Comparison of ENCODE assay signal across 9 cellular contexts in the genomic region with DNA sequence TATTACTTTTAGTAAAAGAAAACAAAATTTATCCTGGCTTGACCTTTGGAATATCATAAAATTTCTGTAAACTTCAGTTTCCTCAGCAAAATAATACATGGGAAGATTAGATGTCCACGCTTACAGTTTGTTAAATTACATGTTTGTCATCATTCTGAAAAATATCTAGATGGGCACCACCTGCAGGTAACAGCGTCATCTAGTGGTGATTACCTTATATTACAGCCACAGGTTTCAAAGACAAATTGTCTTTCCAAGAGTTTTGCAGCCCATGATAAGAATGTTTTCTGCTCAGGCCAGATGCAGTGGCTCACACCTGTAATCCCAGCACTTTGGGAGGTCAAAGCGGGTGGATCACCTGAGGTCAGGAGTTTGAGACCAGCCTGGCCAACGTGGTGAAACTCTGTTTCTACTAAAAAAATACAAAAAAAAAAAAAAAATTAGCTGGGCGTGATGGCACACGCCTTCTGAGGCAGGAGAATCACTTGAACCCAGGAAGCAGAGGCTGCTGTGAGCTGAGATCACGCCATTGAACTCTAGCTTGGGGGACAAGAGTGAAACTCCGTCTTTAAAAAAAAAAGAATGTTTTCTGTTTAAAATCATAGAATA.
A peak's percentile ranks its signal among the peaks of the same experiment; 100 is the strongest.
DNase-seq lines count a peak whose midpoint lies in the region; ATAC-seq and TF ChIP-seq lines count a peak whose summit lies in the region.
"Had no signal": no experiment of that assay in that cellular context is flagged by ENCODE, and none has a peak within 500 bp of the region (broad histone marks: within the 10 kb centered on the region; RNA-seq: fewer than 3 reads in every experiment).

No MANE protein-coding gene starts in this region.

- no peak overlapping the region for H3K27ac ChIP-seq in CD4-positive, alpha-beta T cell (ENCODE audit: low read depth, low read length)

- POLR2A ChIA-PET in CD4-positive, alpha-beta T cell (lab: Charles Lee) = no interaction called here

- H3K9me3 Mint-ChIP-seq in brain = no peaks in the 10 kb centered on the region
- no peaks in the 10 kb centered on the region for H3K9me3 Mint-ChIP-seq in CD4-positive, alpha-beta T cell

- intact Hi-C loops in mucosa of descending colon (cut with DNase I, micrococcal nuclease) = no loop called here
- intact Hi-C loops in CD4-positive, alpha-beta T cell (cut with DNase I, micrococcal nuclease) = no loop called here

- no peaks in the 10 kb centered on the region for H3K4me1 ChIP-seq in mucosa of descending colon (ENCODE audit: low read depth)

- no peaks in the 10 kb centered on the region for H3K36me3 Mint-ChIP-seq in brain
- H3K36me3 Mint-ChIP-seq in CD4-positive, alpha-beta T cell (ENCODE audit: low read depth) = no peaks in the 10 kb centered on the region

- no peaks in the 10 kb centered on the region for H3K27me3 ChIP-seq in CD4-positive, alpha-beta T cell (ENCODE audit: control insufficient read depth, insufficient read depth, low read length)

- peak overlapping the region in 1 of 5 experiments; percentile 64 for H3K27ac Mint-ChIP-seq in brain
- H3K27ac Mint-ChIP-seq in CD4-positive, alpha-beta T cell = no peak overlapping the region

- H3K4me3 Mint-ChIP-seq in brain = no peak overlapping the region
- no peak overlapping the region for H3K4me3 Mint-ChIP-seq in CD4-positive, alpha-beta T cell

- no peak overlapping the region for H3K4me3 ChIP-seq in mucosa of descending colon

- H3K36me3 ChIP-seq in mucosa of descending colon (ENCODE audit: low read depth) = no peaks in the 10 kb centered on the region

- H3K9me3 ChIP-seq in mucosa of descending colon = no peaks in the 10 kb centered on the region
- no peaks in the 10 kb centered on the region for H3K9me3 ChIP-seq in CD4-positive, alpha-beta T cell (ENCODE audit: control insufficient read depth, low read length)

- DNase-seq in DMS53 treated with DMSO at 0.1 percent for 48 hours (lab: John Stamatoyannopoulos, UW; ENCODE audit: unreplicated experiment) (peak; percentile 19), KBM-7 (peak; percentile 27), mucosa of descending colon (no peak), NCI-H524 treated with DMSO at 0.1 percent for 48 hours (lab: John Stamatoyannopoulos, UW) (no peak), MV-4-11 (lab: John Stamatoyannopoulos, UW) (no peak)
- no peak for DNase-seq in CD4-positive, alpha-beta T cell

- in situ Hi-C loops in KBM-7 (cut with MboI; ENCODE audit: low pct_unique_long_range_greater_than_20kb, low sequenced_read_pairs) = no loop called here

- no peak for ATAC-seq in mucosa of descending colon
- ATAC-seq in CD4-positive, alpha-beta T cell (ENCODE audit: poor library complexity) = no peak
- ATAC-seq in GM21786 (IDR thresholded peaks at IDR 0.05; ENCODE audit: unreplicated experiment) = no peak

- H3K4me1 Mint-ChIP-seq in brain = peaks cover 43% of the 10 kb centered on the region
- H3K4me1 Mint-ChIP-seq in CD4-positive, alpha-beta T cell (ENCODE audit: low read depth) = no peaks in the 10 kb centered on the region

- no peaks in the 10 kb centered on the region for H3K27me3 Mint-ChIP-seq in brain
- H3K27me3 Mint-ChIP-seq in CD4-positive, alpha-beta T cell = no peaks in the 10 kb centered on the region
- H3K27me3 Mint-ChIP-seq: naive B cell had no signal

- CTCF ChIA-PET in CD4-positive, alpha-beta T cell (lab: Charles Lee) = interaction anchor here (0.6 kb wide), 1 partner anchor 375 kb away, joined by 3 read pairs; no protein-coding TSS in a partner anchor

- TF ChIP-seq CTCF in brain (conservative IDR thresholded peaks at IDR 0.05) (peak; percentile 37 to 69), mucosa of descending colon (IDR thresholded peaks at IDR 0.05) (peak; percentile 33)
- TF ChIP-seq CTCF in CD4-positive, alpha-beta T cell (IDR thresholded peaks at IDR 0.05) = no peak

Comparison
In these comparisons a context has a peak if more than half of its experiments do, and no peak if none do; other contexts are left out.
1. DNase-seq: peak in DMS53 treated with DMSO at 0.1 percent for 48 hours (single experiment) and KBM-7 (single experiment); none in mucosa of descending colon (0 of 3), NCI-H524 treated with DMSO at 0.1 percent for 48 hours (single experiment), CD4-positive, alpha-beta T cell (0 of 10) and MV-4-11 (single experiment).